In the genomic region with DNA sequence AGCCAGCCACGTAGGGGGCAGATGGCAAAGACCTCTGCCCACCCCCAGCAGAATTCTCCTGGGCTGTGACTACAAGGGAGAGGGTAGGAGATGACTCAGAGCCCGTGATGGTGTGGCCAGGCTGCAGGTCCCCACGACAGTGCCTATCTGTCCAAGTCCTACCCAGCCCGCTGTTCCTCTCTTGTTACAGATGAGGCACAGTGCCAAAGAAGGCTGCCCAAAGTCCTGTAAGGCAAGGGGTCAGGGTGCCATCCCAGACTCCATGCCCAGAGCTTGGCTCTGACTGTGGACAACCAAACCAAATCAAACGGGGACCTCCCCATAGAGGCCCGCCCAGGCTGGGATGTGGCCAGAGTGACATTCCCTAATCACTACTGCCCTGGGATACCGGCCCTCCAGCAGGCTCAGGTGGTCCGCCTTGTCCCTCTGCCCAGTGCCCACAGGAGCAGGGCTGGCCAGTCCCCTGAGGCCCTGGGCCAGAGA, we compare ENCODE assay signal across 9 cellular contexts. TPM values are rescaled to one million over a fixed set of nuclear protein-coding genes. Genes with fewer than 3 reads are reported as not detected.
DNase-seq lines count a peak whose midpoint lies in the region; ATAC-seq, FAIRE-seq and TF ChIP-seq lines count a peak whose summit lies in the region.
"Had no signal": no experiment of that assay in that cellular context is flagged by ENCODE, and none has a peak within 500 bp of the region (broad histone marks: within the 10 kb centered on the region; RNA-seq: fewer than 3 reads in every experiment).

No MANE protein-coding gene starts in this region.

- H3K4me3 ChIP-seq in Panc1 (ENCODE audit: low read depth in 2 of 2, low read length in 2 of 2) (peak overlapping the region; percentile 60 to 67), esophagus squamous epithelium (peak overlapping the region in 2 of 4 donors; percentile 70 to 91), neuronal stem cell (ENCODE audit: low read length in 2 of 2) (peak overlapping the region; percentile 32 to 93)

- ATAC-seq in Panc1: no peak
- no peak for ATAC-seq in GM18907 (IDR thresholded peaks at IDR 0.05; ENCODE audit: unreplicated experiment)

- peak overlapping the region; percentile 66 for H2BK5ac ChIP-seq in neuronal stem cell (ENCODE audit: low read length)

- no peak overlapping the region for H2BK15ac ChIP-seq in neuronal stem cell (ENCODE audit: low read length)

- no peak for TF ChIP-seq POLR2A in esophagus squamous epithelium (IDR thresholded peaks at IDR 0.05)

- no peak overlapping the region for H2AFZ ChIP-seq in neuronal stem cell (ENCODE audit: low read length)

- in situ Hi-C loops in Panc1 (cut with HindIII; ENCODE audit: low pct_unique_long_range_greater_than_20kb, low sequenced_read_pairs): no loop called here

- H3K4me1 ChIP-seq in Panc1 (ENCODE audit: control insufficient read depth, insufficient read depth, low read length) (peaks cover 48% of the 10 kb centered on the region), esophagus squamous epithelium (peaks cover 29 to 78% (median 59%) of the 10 kb centered on the region in 3 donors), neuronal stem cell (ENCODE audit: control insufficient read depth in 2 of 2, insufficient read depth in 1 of 2, low read depth in 1 of 2, low read length in 2 of 2) (peaks cover 21 to 40% of the 10 kb centered on the region in 2 donors)

- WGBS in esophagus squamous epithelium, 2 donors: 20% methylated on average over 2 of the region's 8 CpGs; no CpG with 5 or more reads in 1 of the 2 donors
- WGBS in neuronal stem cell (ENCODE audit: extremely low coverage in 2 of 2, insufficient read length in 2 of 2, insufficient replicate concordance in 1 of 2), 2 donors: no CpG with 5 or more reads among the region's 8 CpGs

- POLR2A ChIA-PET in Panc1 (lab: Charles Lee): no interaction called here

- TF ChIP-seq CTCF in C4-2B (conservative IDR thresholded peaks at IDR 0.05) (no peak), Panc1 (IDR thresholded peaks at IDR 0.05) (no peak), esophagus squamous epithelium (IDR thresholded peaks at IDR 0.05) (no peak)

- H2BK12ac ChIP-seq in neuronal stem cell (ENCODE audit: low read length): no peak overlapping the region

- H4K91ac ChIP-seq in neuronal stem cell (ENCODE audit: low read depth, low read length, poor library complexity): no peak overlapping the region

- DNase-seq in Panc1 (ENCODE audit: low read depth, low spot score) (no peak), esophagus squamous epithelium (lab: John Stamatoyannopoulos, UW) (no peak), neuronal stem cell (ENCODE audit: low spot score) (no peak), GM19239 (ENCODE audit: insufficient read length, low spot score) (no peak), MV-4-11 (lab: John Stamatoyannopoulos, UW) (no peak), NCI-H2227 (lab: John Stamatoyannopoulos, UW; ENCODE audit: unreplicated experiment) (no peak)
- DNase-seq: activated CD4-positive, CD25-positive, alpha-beta regulatory T cell treated with anti-CD3 and anti-CD28 coated beads, Interleukin-2, amount 50 U/mL, for 72 hours had no signal

- intact Hi-C loops in Panc1 (cut with micrococcal nuclease; ENCODE audit: unreplicated experiment): no loop called here
- intact Hi-C loops in esophagus squamous epithelium (cut with DNase I): no loop called here

- no peak overlapping the region for H3K9ac ChIP-seq in neuronal stem cell (ENCODE audit: low read depth, low read length, poor library complexity)

- no peak overlapping the region for H3K18ac ChIP-seq in neuronal stem cell (ENCODE audit: low read length)

- H3K4me2 ChIP-seq in neuronal stem cell (ENCODE audit: insufficient read depth, low read length, poor library complexity, severe bottlenecking): no peak overlapping the region

- no peaks in the 10 kb centered on the region for H3K9me3 ChIP-seq in Panc1 (ENCODE audit: control insufficient read depth, insufficient read depth, low read depth, low read length)
- H3K9me3 ChIP-seq in esophagus squamous epithelium: no peaks in the 10 kb centered on the region
- H3K9me3 ChIP-seq in neuronal stem cell (replicated peaks in 1 of 2; ENCODE audit: control insufficient read depth in 2 of 2, insufficient read depth in 1 of 2, low read depth in 1 of 2, low read length in 2 of 2): no peaks in the 10 kb centered on the region

- H2AK5ac ChIP-seq in neuronal stem cell (ENCODE audit: low read depth, low read length): no peak overlapping the region

- CTCF ChIA-PET in Panc1 (lab: Charles Lee): no interaction called here

- H3K36me3 ChIP-seq in Panc1 (ENCODE audit: control insufficient read depth, insufficient read depth, low read length): no peaks in the 10 kb centered on the region; the same call in 1 of the 2 replicates
- H3K36me3 ChIP-seq in esophagus squamous epithelium: no peaks in the 10 kb centered on the region
- peaks cover 2 to 41% of the 10 kb centered on the region in 2 donors for H3K36me3 ChIP-seq in neuronal stem cell (replicated peaks in 1 of 2; ENCODE audit: control insufficient read depth in 2 of 2, insufficient read depth in 2 of 2, low read length in 2 of 2)

- no peak overlapping the region for H3K23ac ChIP-seq in neuronal stem cell (ENCODE audit: low read depth, low read length, poor library complexity)

- BruUV-seq in Panc1 (replicated peaks; lab: Mats Ljungman, UMichigan): TSS peak; percentile 47

- FAIRE-seq in GM19239 (lab: Jason Lieb, UNC): no peak

- peaks cover 38% of the 10 kb centered on the region for H3K79me1 ChIP-seq in neuronal stem cell (ENCODE audit: low read depth, low read length)

- H3K27me3 ChIP-seq in Panc1 (ENCODE audit: control insufficient read depth, insufficient read depth, low read length): no peaks in the 10 kb centered on the region
- peaks cover 0 to 31% (median 0%) of the 10 kb centered on the region in 4 donors for H3K27me3 ChIP-seq in esophagus squamous epithelium
- no peaks in the 10 kb centered on the region for H3K27me3 ChIP-seq in neuronal stem cell (ENCODE audit: control insufficient read depth in 3 of 3, insufficient read depth in 3 of 3, low read depth in 1 of 3, low read length in 3 of 3)

- H3K27ac ChIP-seq in C4-2B (peak overlapping the region; percentile 99), Panc1 (ENCODE audit: low read length) (peak overlapping the region; percentile 82), esophagus squamous epithelium (peak overlapping the region in 3 of 4 donors; percentile 83 to 94 (median 90)), neuronal stem cell (replicated peaks; ENCODE audit: low read length) (no peak overlapping the region)

- no peak overlapping the region for H2BK120ac ChIP-seq in neuronal stem cell (ENCODE audit: low read depth, low read length)

- H3K14ac ChIP-seq in neuronal stem cell (ENCODE audit: low read length): no peak overlapping the region

- H4K8ac ChIP-seq in neuronal stem cell (ENCODE audit: low read depth, low read length): no peak overlapping the region

- H3K4ac ChIP-seq in neuronal stem cell (ENCODE audit: low read length): no peak overlapping the region

RNA-seq across cellular contexts. Expression of a gene that starts 12.6 kb away (rescaled TPM):
- total RNA-seq in Panc1 (2021; ENCODE audit: unreplicated experiment): 120 TPM
- polyA plus RNA-seq in Panc1 (2012; ENCODE audit: insufficient read length): 112 TPM
- total RNA-seq in esophagus squamous epithelium: 10 to 100 TPM; 26.8 to 51.9 (median 32.1) TPM
- 43.7 TPM for polyA plus RNA-seq in neuronal stem cell (2013, experiment 1 of 2)
- 43.2 TPM for polyA plus RNA-seq in neuronal stem cell (2013, experiment 2 of 2)

RNA-seq across cellular contexts. Expression of a gene that starts 45.2 kb away (rescaled TPM):
- total RNA-seq in Panc1 (2021; ENCODE audit: unreplicated experiment) (2.7 TPM), esophagus squamous epithelium (not detected)
- not detected for polyA plus RNA-seq in Panc1 (2012; ENCODE audit: insufficient read length)
- 0.06 TPM for polyA plus RNA-seq in neuronal stem cell (2013, experiment 1 of 2)
- polyA plus RNA-seq in neuronal stem cell (2013, experiment 2 of 2): 0.06 TPM

RNA-seq across cellular contexts. Expression of a gene that starts 57.0 kb away (rescaled TPM):
- total RNA-seq in Panc1 (2021; ENCODE audit: unreplicated experiment) (5.0 TPM), esophagus squamous epithelium (not detected)
- not detected for polyA plus RNA-seq in Panc1 (2012; ENCODE audit: insufficient read length)
- polyA plus RNA-seq in neuronal stem cell (2013, experiment 1 of 2): not detected
- 0.01 TPM for polyA plus RNA-seq in neuronal stem cell (2013, experiment 2 of 2)
